Comparison of ENCODE assay signal across 9 cellular contexts in genomic region chr16:529012-529575, GRCh38. TPM values are rescaled to one million over a fixed set of nuclear protein-coding genes. Genes with fewer than 3 reads are reported as not detected.
DNase-seq lines count a peak whose midpoint lies in the region; ATAC-seq and TF ChIP-seq lines count a peak whose summit lies in the region.
"Had no signal": no experiment of that assay in that cellular context is flagged by ENCODE, and none has a peak within 500 bp of the region (broad histone marks: within the 10 kb centered on the region; RNA-seq: fewer than 3 reads in every experiment).

No MANE protein-coding gene starts in this region.

- POLR2A ChIA-PET in CD8-positive, alpha-beta T cell (lab: Charles Lee), result no interaction called here

- peaks cover 35% of the 10 kb centered on the region for H3K4me1 ChIP-seq in CD8-positive, alpha-beta T cell (ENCODE audit: insufficient read depth, low read length)

- TF ChIP-seq CTCF in CD8-positive, alpha-beta T cell (IDR thresholded peaks at IDR 0.05), result no peak
- no peak for TF ChIP-seq CTCF in nephron progenitor cell (IDR thresholded peaks at IDR 0.05)

- no peaks in the 10 kb centered on the region for H3K36me3 ChIP-seq in CD8-positive, alpha-beta T cell (ENCODE audit: insufficient read depth, low read length)

- peak overlapping the region; percentile 87 for H3K27ac Mint-ChIP-seq in CD8-positive, alpha-beta T cell
- H3K27ac Mint-ChIP-seq in dendritic cell treated with granulocyte-macrophage colony-stimulating factor and Interleukin-4, amounts not matched to agents 40 ng/mL and 50 ng/mL, for 4 days, result peak overlapping the region; percentile 89
- H3K27ac Mint-ChIP-seq in nephron progenitor cell, result peak overlapping the region; percentile 57

- DNase-seq in CD8-positive, alpha-beta T cell, result peak in 4 of 7 experiments; percentile 22 to 63 (median 36)
- DNase-seq in NAMALWA (ENCODE audit: low spot score), result peak; percentile 35
- DNase-seq in nephron progenitor cell, result no peak
- DNase-seq in NCI-H1930 (lab: John Stamatoyannopoulos, UW), result no peak
- no peak for DNase-seq in NCI-H510A (lab: John Stamatoyannopoulos, UW)
- no peak for DNase-seq in SHP77 (lab: John Stamatoyannopoulos, UW)

- CTCF ChIA-PET in CD8-positive, alpha-beta T cell (lab: Charles Lee), result interaction anchor here (1.1 kb wide), 1 partner anchor 136 kb away, joined by 4 read pairs; no protein-coding TSS in a partner anchor

- no peaks in the 10 kb centered on the region for H3K27me3 Mint-ChIP-seq in CD8-positive, alpha-beta T cell (ENCODE audit: low read depth)
- H3K27me3 Mint-ChIP-seq in dendritic cell treated with granulocyte-macrophage colony-stimulating factor and Interleukin-4, amounts not matched to agents 40 ng/mL and 50 ng/mL, for 4 days, result no peaks in the 10 kb centered on the region
- no peaks in the 10 kb centered on the region for H3K27me3 Mint-ChIP-seq in nephron progenitor cell (ENCODE audit: low read depth, poor library complexity)

- no peaks in the 10 kb centered on the region for H3K9me3 ChIP-seq in CD8-positive, alpha-beta T cell (ENCODE audit: low read length)

- peak overlapping the region; percentile 50 for H3K4me3 ChIP-seq in CD8-positive, alpha-beta T cell (ENCODE audit: low read depth, low read length)

- peaks cover 31% of the 10 kb centered on the region for H3K4me1 Mint-ChIP-seq in CD8-positive, alpha-beta T cell (ENCODE audit: low read depth)
- H3K4me1 Mint-ChIP-seq in dendritic cell treated with granulocyte-macrophage colony-stimulating factor and Interleukin-4, amounts not matched to agents 40 ng/mL and 50 ng/mL, for 4 days (ENCODE audit: low read depth), result peaks cover 57% of the 10 kb centered on the region
- peaks cover 49% of the 10 kb centered on the region for H3K4me1 Mint-ChIP-seq in nephron progenitor cell

- peaks cover 4% of the 10 kb centered on the region for H3K36me3 Mint-ChIP-seq in CD8-positive, alpha-beta T cell
- peaks cover 39% of the 10 kb centered on the region for H3K36me3 Mint-ChIP-seq in dendritic cell treated with granulocyte-macrophage colony-stimulating factor and Interleukin-4, amounts not matched to agents 40 ng/mL and 50 ng/mL, for 4 days (ENCODE audit: low read depth)
- H3K36me3 Mint-ChIP-seq in nephron progenitor cell (ENCODE audit: low read depth), result peaks cover 4% of the 10 kb centered on the region

- peak overlapping the region; percentile 45 for H3K27ac ChIP-seq in CD8-positive, alpha-beta T cell (ENCODE audit: low read depth, low read length)

- peak overlapping the region; percentile 86 for H3K4me3 Mint-ChIP-seq in CD8-positive, alpha-beta T cell
- H3K4me3 Mint-ChIP-seq in dendritic cell treated with granulocyte-macrophage colony-stimulating factor and Interleukin-4, amounts not matched to agents 40 ng/mL and 50 ng/mL, for 4 days, result peak overlapping the region; percentile 89
- H3K4me3 Mint-ChIP-seq in nephron progenitor cell, result peak overlapping the region; percentile 84

- no peaks in the 10 kb centered on the region for H3K9me3 Mint-ChIP-seq in CD8-positive, alpha-beta T cell
- H3K9me3 Mint-ChIP-seq in dendritic cell treated with granulocyte-macrophage colony-stimulating factor and Interleukin-4, amounts not matched to agents 40 ng/mL and 50 ng/mL, for 4 days, result no peaks in the 10 kb centered on the region
- no peaks in the 10 kb centered on the region for H3K9me3 Mint-ChIP-seq in nephron progenitor cell

- no peak for ATAC-seq in CD8-positive, alpha-beta T cell
- no peak for ATAC-seq in GM19463 (IDR thresholded peaks at IDR 0.05; ENCODE audit: unreplicated experiment)

- intact Hi-C loops in CD8-positive, alpha-beta T cell (cut with DNase I, micrococcal nuclease), result loop anchor here (5.0 to 10.0 kb wide), 6 partner anchors 136 to 392 kb away; partner anchors contain the start of genes JMJD8 (in 1 of the 2), LUC7L (in 1 of the 2), NPRL3 (in 1 of the 2) and PGAP6 (in 1 of the 2)
- intact Hi-C loops in dendritic cell treated with granulocyte-macrophage colony-stimulating factor and Interleukin-4, amounts not matched to agents 40 ng/mL and 50 ng/mL, for 4 days (cut with micrococcal nuclease), result no loop called here

- H3K27me3 ChIP-seq in CD8-positive, alpha-beta T cell (ENCODE audit: insufficient read depth, low read length), result no peaks in the 10 kb centered on the region

RNA-seq across cellular contexts. Expression of gene CAPN15, which starts 1.6 kb away (rescaled TPM):
- total RNA-seq in CD8-positive, alpha-beta T cell, result 10 to 100 TPM; 40.5 to 43.6 TPM

RNA-seq across cellular contexts. Expression of gene PRR35, which starts 31.1 kb away (rescaled TPM):
- total RNA-seq in CD8-positive, alpha-beta T cell, result not detected
- total RNA-seq: glomerular endothelial cell had no signal

RNA-seq across cellular contexts. Expression of gene NHLRC4, which starts 37.7 kb away (rescaled TPM):
- under 1 TPM in 1 of 2 experiments, not detected in 1; 0.25 TPM for total RNA-seq in CD8-positive, alpha-beta T cell

RNA-seq across cellular contexts. Expression of gene PIGQ, which starts 40.7 kb away (rescaled TPM):
- 10 to 100 TPM; 25.9 to 31.0 TPM for total RNA-seq in CD8-positive, alpha-beta T cell

Comparison
In these comparisons a context has a peak if more than half of its experiments do, and no peak if none do; other contexts are left out.
1. DNase-seq: peak in CD8-positive, alpha-beta T cell (4 of 7) and NAMALWA (single experiment); none in nephron progenitor cell (single experiment), NCI-H1930 (0 of 2), NCI-H510A (single experiment) and SHP77 (0 of 2).
2. Peak in every context shown above with its lines, with median percentiles within 50 percentile points of each other: H3K27ac Mint-ChIP-seq and H3K4me3 Mint-ChIP-seq.